ENCODE assay signal across 8 cellular contexts in the genomic region with DNA sequence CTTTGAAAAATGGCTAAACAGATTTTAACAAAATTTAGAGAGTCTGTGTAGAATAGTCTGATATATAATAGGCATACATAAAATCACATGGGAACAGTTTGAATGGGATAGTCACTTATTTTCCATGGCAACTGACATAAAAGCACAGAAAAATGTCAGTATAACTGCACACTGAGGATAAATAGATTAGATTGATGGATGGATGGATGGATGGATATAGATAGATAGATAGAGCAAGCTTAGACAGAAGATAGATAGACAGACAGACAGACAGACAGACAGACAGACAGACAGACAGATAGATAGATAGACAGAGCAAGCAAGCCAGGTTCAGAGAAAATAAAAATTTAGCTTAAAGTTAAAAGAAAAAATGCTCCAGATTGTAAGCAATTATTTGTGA.
"Had no signal": no experiment of that assay in that cellular context is flagged by ENCODE, and none has a peak within 500 bp of the region (broad histone marks: within the 10 kb centered on the region; RNA-seq: fewer than 3 reads in every experiment).

No MANE protein-coding gene starts in this region.

- H3K9ac ChIP-seq: GM23248 had no signal

- H3K27ac ChIP-seq: GM23248 had no signal

- H3K9me3 ChIP-seq: HAP-1 had no signal

- H3K4me3 ChIP-seq: GM23248, GM23338, HAP-1 had no signal

- H2AFZ ChIP-seq: GM23248, GM23338 had no signal

- H3K4me2 ChIP-seq: GM23338 had no signal

- H3K36me3 ChIP-seq: HAP-1 had no signal

- DNase-seq: GM23248, GOT3, H7, H9, HCEC 1CT, HFFc6 had no signal
